In genomic region chr12:9115731-9116689, GRCh38 we compare ENCODE assay signal across 1 cellular context.
A peak's percentile ranks its signal among the peaks of the same experiment; 100 is the strongest.
TF ChIP-seq lines count a peak whose summit lies in the region.

Gene A2M, minus strand, starts transcription at chr12:9115919. Its CDS starts 70 bp downstream, at chr12:9115849.

TF ChIP-seq in HepG2, 621 proteins besides CTCF, POLR2A, EP300 and RAD21 (continued from another document and continues in another):
- TF ChIP-seq ZNF276 (CRISPR knock-in tag; IDR thresholded peaks at IDR 0.05; ENCODE audit: low read depth), result no peak
- TF ChIP-seq ZNF382 (CRISPR knock-in tag; IDR thresholded peaks at IDR 0.05; ENCODE audit: borderline replicate concordance), result no peak
- TF ChIP-seq ZNF496 (CRISPR knock-in tag; IDR thresholded peaks at IDR 0.05; ENCODE audit: insufficient replicate concordance), result no peak
- no peak for TF ChIP-seq ZNF646 (CRISPR knock-in tag; IDR thresholded peaks at IDR 0.05)
- TF ChIP-seq KAT8 (CRISPR knock-in tag; IDR thresholded peaks at IDR 0.05), result peak; percentile 85
- TF ChIP-seq ZNF563 (CRISPR knock-in tag; IDR thresholded peaks at IDR 0.05), result 0 out of 2 replicates have a peak, but pooled peaks have one; percentile 30
- no peak for TF ChIP-seq TMF1 (CRISPR knock-in tag; IDR thresholded peaks at IDR 0.05; ENCODE audit: low read depth)
- TF ChIP-seq ETS1 (CRISPR knock-in tag; IDR thresholded peaks at IDR 0.05), result peak; percentile 94
- TF ChIP-seq FOXK2 (IDR thresholded peaks at IDR 0.05), result 0 out of 2 replicates have a peak, but pooled peaks have one; percentile 61
- TF ChIP-seq BORCS8-MEF2B (CRISPR knock-in tag; IDR thresholded peaks at IDR 0.05), result peak; percentile 57; the same call in 1 of the 2 replicates
- TF ChIP-seq FOXC1 (CRISPR knock-in tag; IDR thresholded peaks at IDR 0.05; ENCODE audit: borderline replicate concordance), result peak; percentile 61; the same call in 1 of the 2 replicates
- peak; percentile 46; the same call in 1 of the 2 replicates for TF ChIP-seq PRDM4 (CRISPR knock-in tag; IDR thresholded peaks at IDR 0.05; ENCODE audit: borderline replicate concordance)
- peak; percentile 82; the same call in 1 of the 2 replicates for TF ChIP-seq MLLT10 (CRISPR knock-in tag; IDR thresholded peaks at IDR 0.05)
- TF ChIP-seq HNF4A (CRISPR knock-in tag; IDR thresholded peaks at IDR 0.05), result peak; percentile 77
- no peak for TF ChIP-seq KLF13 (CRISPR knock-in tag; IDR thresholded peaks at IDR 0.05)
- no peak for TF ChIP-seq CENPBD1 (CRISPR knock-in tag; IDR thresholded peaks at IDR 0.05; ENCODE audit: borderline replicate concordance, low read depth)
- no peak for TF ChIP-seq ATRX (CRISPR knock-in tag; IDR thresholded peaks at IDR 0.05; ENCODE audit: borderline replicate concordance)
- TF ChIP-seq MXD4 (CRISPR knock-in tag; IDR thresholded peaks at IDR 0.05), result peak; percentile 78
- TF ChIP-seq RORA (CRISPR knock-in tag; IDR thresholded peaks at IDR 0.05), result no peak
- no peak for TF ChIP-seq NONO (IDR thresholded peaks at IDR 0.05)
- TF ChIP-seq NONO (CRISPR knock-in tag; conservative IDR thresholded peaks at IDR 0.05), result peak; percentile 80
- no peak for TF ChIP-seq SNRNP70 (IDR thresholded peaks at IDR 0.05; ENCODE audit: low read depth, low read length)
- TF ChIP-seq ZBTB46 (CRISPR knock-in tag; IDR thresholded peaks at IDR 0.05; ENCODE audit: borderline replicate concordance), result no peak
- peak; percentile 70; the same call in 1 of the 2 replicates for TF ChIP-seq DDIT3 (CRISPR knock-in tag; IDR thresholded peaks at IDR 0.05)
- TF ChIP-seq ZFP90 (CRISPR knock-in tag; IDR thresholded peaks at IDR 0.05; ENCODE audit: borderline replicate concordance), result peak; percentile 41; the same call in 1 of the 2 replicates
- no peak for TF ChIP-seq ZNF383 (CRISPR knock-in tag; IDR thresholded peaks at IDR 0.05; ENCODE audit: borderline replicate concordance)
- TF ChIP-seq HOXA7 (CRISPR knock-in tag; IDR thresholded peaks at IDR 0.05), result no peak
- no peak for TF ChIP-seq CERS6 (CRISPR knock-in tag; IDR thresholded peaks at IDR 0.05)
- TF ChIP-seq STAG1 (CRISPR knock-in tag; IDR thresholded peaks at IDR 0.05), result peak; percentile 41; the same call in 1 of the 2 replicates
- TF ChIP-seq AGO1 (IDR thresholded peaks at IDR 0.05; ENCODE audit: low read depth, low read length, poor library complexity, severe bottlenecking), result no peak
- TF ChIP-seq CHD4 (IDR thresholded peaks at IDR 0.05; ENCODE audit: borderline replicate concordance, low read length), result no peak
- TF ChIP-seq ZBTB4 (CRISPR knock-in tag; IDR thresholded peaks at IDR 0.05; ENCODE audit: borderline replicate concordance), result 0 out of 2 replicates have a peak, but pooled peaks have one; percentile 54
- TF ChIP-seq BRD4 (CRISPR knock-in tag; IDR thresholded peaks at IDR 0.05), result peak; percentile 95
- peak; percentile 68; the same call in 1 of the 2 replicates for TF ChIP-seq ZNF335 (CRISPR knock-in tag; IDR thresholded peaks at IDR 0.05)
- no peak for TF ChIP-seq ZNF850 (CRISPR knock-in tag; conservative IDR thresholded peaks at IDR 0.05)
- peak; percentile 96 for TF ChIP-seq MIER3 (CRISPR knock-in tag; IDR thresholded peaks at IDR 0.05; ENCODE audit: borderline replicate concordance)
- peak; percentile 94 for TF ChIP-seq ISL2 (CRISPR knock-in tag; IDR thresholded peaks at IDR 0.05)
- no peak for TF ChIP-seq BATF2 (CRISPR knock-in tag; IDR thresholded peaks at IDR 0.05)
